8 cellular contexts compared by ENCODE assay signal in the genomic region with DNA sequence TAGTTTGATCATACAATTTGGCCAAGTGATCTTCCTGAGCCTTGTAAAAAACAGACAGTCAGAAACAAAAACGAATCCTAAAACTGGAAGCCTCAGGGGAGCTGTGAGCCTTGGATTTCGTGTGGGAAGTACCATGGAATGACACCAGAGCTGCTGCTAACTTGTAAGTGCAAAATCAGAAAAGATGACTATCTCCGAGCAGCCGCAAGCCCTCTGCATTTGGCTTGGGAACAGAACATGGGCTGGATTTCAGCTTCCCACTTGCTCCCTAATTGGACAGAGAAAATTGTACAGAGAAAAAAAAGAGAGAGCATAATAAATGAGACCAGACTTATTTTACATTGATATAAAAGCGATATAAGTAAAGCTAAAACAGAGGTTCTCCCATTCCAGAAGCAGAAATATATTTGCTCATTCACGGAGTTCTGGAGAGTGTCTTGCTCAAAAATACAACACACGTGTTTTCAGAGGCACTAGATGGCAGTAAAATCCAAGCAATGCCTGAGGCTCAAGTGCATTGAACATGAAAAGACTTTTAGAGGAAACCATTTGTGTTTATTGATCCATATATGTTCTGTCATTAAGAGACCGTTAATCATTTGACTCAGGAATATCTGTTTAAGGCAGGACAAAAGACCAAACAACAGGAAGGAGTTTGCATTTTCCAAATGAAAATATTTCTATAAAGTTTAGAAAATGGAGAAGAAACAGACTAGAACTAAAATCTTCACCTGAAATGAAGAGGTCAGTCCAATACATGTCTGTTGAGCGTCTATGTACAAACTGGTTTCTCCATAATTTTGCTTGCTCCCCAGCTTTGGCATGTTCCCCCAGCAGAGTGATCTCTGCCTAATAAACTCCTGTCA.
DNase-seq lines count a peak whose midpoint lies in the region; ATAC-seq and TF ChIP-seq lines count a peak whose summit lies in the region.

No MANE protein-coding gene starts in this region.

- H3K36me3 Mint-ChIP-seq in activated naive CD8-positive, alpha-beta T cell treated with anti-CD3 and anti-CD28 coated beads, Interleukin-2, amount 50 U/mL, for 24 hours (ENCODE audit: low read depth), result no peaks in the 10 kb centered on the region

- H3K27ac Mint-ChIP-seq in activated naive CD8-positive, alpha-beta T cell treated with anti-CD3 and anti-CD28 coated beads, Interleukin-2, amount 50 U/mL, for 24 hours, result no peak overlapping the region

- no peak overlapping the region for H3K27ac ChIP-seq in VCaP

- H3K4me3 Mint-ChIP-seq in activated naive CD8-positive, alpha-beta T cell treated with anti-CD3 and anti-CD28 coated beads, Interleukin-2, amount 50 U/mL, for 24 hours, result no peak overlapping the region

- peak; percentile 73 for TF ChIP-seq RAD21 in Ishikawa (IDR thresholded peaks at IDR 0.05; ENCODE audit: low read depth)

- peak; percentile 76 for TF ChIP-seq CTCF in VCaP (conservative IDR thresholded peaks at IDR 0.05)

- TF ChIP-seq EP300 in Ishikawa (IDR thresholded peaks at IDR 0.05; ENCODE audit: borderline replicate concordance), result no peak

- peaks cover 6% of the 10 kb centered on the region for H3K27me3 Mint-ChIP-seq in activated naive CD8-positive, alpha-beta T cell treated with anti-CD3 and anti-CD28 coated beads, Interleukin-2, amount 50 U/mL, for 24 hours

- H3K9me3 Mint-ChIP-seq in activated naive CD8-positive, alpha-beta T cell treated with anti-CD3 and anti-CD28 coated beads, Interleukin-2, amount 50 U/mL, for 24 hours, result no peaks in the 10 kb centered on the region

- DNase-seq in D341Med (ENCODE audit: low spot score) (peak; percentile 36), iPS-NIHi11 (ENCODE audit: low spot score) (peak; percentile 12), T1000 (lab: John Stamatoyannopoulos, UW) (no peak), NCI-H128 (lab: John Stamatoyannopoulos, UW; ENCODE audit: unreplicated experiment) (no peak)
- no peak for DNase-seq in activated naive CD4-positive, alpha-beta T cell (lab: John Stamatoyannopoulos, UW)
- no peak for DNase-seq in activated naive CD8-positive, alpha-beta T cell treated with anti-CD3 and anti-CD28 coated beads, Interleukin-2, amount 50 U/mL, for 24 hours

- no peak for ATAC-seq in activated naive CD8-positive, alpha-beta T cell treated with anti-CD3 and anti-CD28 coated beads, Interleukin-2, amount 50 U/mL, for 24 hours

- no peaks in the 10 kb centered on the region for H3K4me1 Mint-ChIP-seq in activated naive CD8-positive, alpha-beta T cell treated with anti-CD3 and anti-CD28 coated beads, Interleukin-2, amount 50 U/mL, for 24 hours

TF ChIP-seq in Ishikawa, 13 proteins besides CTCF, POLR2A, EP300 and RAD21:
- TF ChIP-seq ZBTB7A (IDR thresholded peaks at IDR 0.05; ENCODE audit: low read depth), result no peak
- TF ChIP-seq YY1 (IDR thresholded peaks at IDR 0.05; ENCODE audit: low read depth), result no peak
- no peak for TF ChIP-seq TEAD4 (IDR thresholded peaks at IDR 0.05)
- TF ChIP-seq, protein P1, sequence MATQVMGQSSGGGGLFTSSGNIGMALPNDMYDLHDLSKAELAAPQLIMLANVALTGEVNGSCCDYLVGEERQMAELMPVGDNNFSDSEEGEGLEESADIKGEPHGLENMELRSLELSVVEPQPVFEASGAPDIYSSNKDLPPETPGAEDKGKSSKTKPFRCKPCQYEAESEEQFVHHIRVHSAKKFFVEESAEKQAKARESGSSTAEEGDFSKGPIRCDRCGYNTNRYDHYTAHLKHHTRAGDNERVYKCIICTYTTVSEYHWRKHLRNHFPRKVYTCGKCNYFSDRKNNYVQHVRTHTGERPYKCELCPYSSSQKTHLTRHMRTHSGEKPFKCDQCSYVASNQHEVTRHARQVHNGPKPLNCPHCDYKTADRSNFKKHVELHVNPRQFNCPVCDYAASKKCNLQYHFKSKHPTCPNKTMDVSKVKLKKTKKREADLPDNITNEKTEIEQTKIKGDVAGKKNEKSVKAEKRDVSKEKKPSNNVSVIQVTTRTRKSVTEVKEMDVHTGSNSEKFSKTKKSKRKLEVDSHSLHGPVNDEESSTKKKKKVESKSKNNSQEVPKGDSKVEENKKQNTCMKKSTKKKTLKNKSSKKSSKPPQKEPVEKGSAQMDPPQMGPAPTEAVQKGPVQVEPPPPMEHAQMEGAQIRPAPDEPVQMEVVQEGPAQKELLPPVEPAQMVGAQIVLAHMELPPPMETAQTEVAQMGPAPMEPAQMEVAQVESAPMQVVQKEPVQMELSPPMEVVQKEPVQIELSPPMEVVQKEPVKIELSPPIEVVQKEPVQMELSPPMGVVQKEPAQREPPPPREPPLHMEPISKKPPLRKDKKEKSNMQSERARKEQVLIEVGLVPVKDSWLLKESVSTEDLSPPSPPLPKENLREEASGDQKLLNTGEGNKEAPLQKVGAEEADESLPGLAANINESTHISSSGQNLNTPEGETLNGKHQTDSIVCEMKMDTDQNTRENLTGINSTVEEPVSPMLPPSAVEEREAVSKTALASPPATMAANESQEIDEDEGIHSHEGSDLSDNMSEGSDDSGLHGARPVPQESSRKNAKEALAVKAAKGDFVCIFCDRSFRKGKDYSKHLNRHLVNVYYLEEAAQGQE (IDR thresholded peaks at IDR 0.05; ENCODE audit: low read depth), result no peak
- TF ChIP-seq, protein P2, sequence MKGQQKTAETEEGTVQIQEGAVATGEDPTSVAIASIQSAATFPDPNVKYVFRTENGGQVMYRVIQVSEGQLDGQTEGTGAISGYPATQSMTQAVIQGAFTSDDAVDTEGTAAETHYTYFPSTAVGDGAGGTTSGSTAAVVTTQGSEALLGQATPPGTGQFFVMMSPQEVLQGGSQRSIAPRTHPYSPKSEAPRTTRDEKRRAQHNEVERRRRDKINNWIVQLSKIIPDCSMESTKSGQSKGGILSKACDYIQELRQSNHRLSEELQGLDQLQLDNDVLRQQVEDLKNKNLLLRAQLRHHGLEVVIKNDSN (IDR thresholded peaks at IDR 0.05), result no peak
- no peak for TF ChIP-seq NFIC (IDR thresholded peaks at IDR 0.05)
- TF ChIP-seq, protein P3, sequence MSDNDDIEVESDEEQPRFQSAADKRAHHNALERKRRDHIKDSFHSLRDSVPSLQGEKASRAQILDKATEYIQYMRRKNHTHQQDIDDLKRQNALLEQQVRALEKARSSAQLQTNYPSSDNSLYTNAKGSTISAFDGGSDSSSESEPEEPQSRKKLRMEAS (IDR thresholded peaks at IDR 0.05), result no peak
- TF ChIP-seq CREB1 (IDR thresholded peaks at IDR 0.05; ENCODE audit: low read depth), result no peak
- TF ChIP-seq EGR1 (IDR thresholded peaks at IDR 0.05), result no peak
- TF ChIP-seq CEBPB (IDR thresholded peaks at IDR 0.05), result no peak
- TF ChIP-seq FOXM1 (IDR thresholded peaks at IDR 0.05; ENCODE audit: borderline replicate concordance, low read depth), result no peak
- TF ChIP-seq TAF1 (IDR thresholded peaks at IDR 0.05; ENCODE audit: low read depth), result no peak

Comparison
In these comparisons a context has a peak if more than half of its experiments do, and no peak if none do; other contexts are left out.
1. DNase-seq: peak in D341Med (single experiment) and iPS-NIHi11 (single experiment); none in activated naive CD4-positive, alpha-beta T cell (0 of 4), T1000 (single experiment), activated naive CD8-positive, alpha-beta T cell treated with anti-CD3 and anti-CD28 coated beads, Interleukin-2, amount 50 U/mL, for 24 hours (single experiment) and NCI-H128 (single experiment).